1 cellular context compared by ENCODE assay signal in genomic region chr13:99908129-99908805, GRCh38.
TF ChIP-seq lines count a peak whose summit lies in the region.

No MANE protein-coding gene starts in this region.

TF ChIP-seq in HEK293, 187 proteins besides CTCF, POLR2A, EP300 and RAD21 (continued from another document):
- 0 out of 2 replicates have a peak, but pooled peaks have one; percentile 15 for TF ChIP-seq ZNF18 (tag by site-specific recombination; IDR thresholded peaks at IDR 0.05)
- 0 out of 2 replicates have a peak, but pooled peaks have one; percentile 27 for TF ChIP-seq ZNF335 (tag by site-specific recombination; conservative IDR thresholded peaks at IDR 0.05)
